1 cellular context compared by ENCODE assay signal in genomic region chr4:88823058-88823919, GRCh38.
A peak's percentile ranks its signal among the peaks of the same experiment; 100 is the strongest.
TF ChIP-seq lines count a peak whose summit lies in the region.

No MANE protein-coding gene starts in this region.

TF ChIP-seq in HepG2, 621 proteins besides CTCF, POLR2A, EP300 and RAD21 (continued from another document and continues in another):
- peak; percentile 26; the same call in 1 of the 2 replicates for TF ChIP-seq MNT (IDR thresholded peaks at IDR 0.05)
- no peak for TF ChIP-seq ZNF407 (CRISPR knock-in tag; IDR thresholded peaks at IDR 0.05; ENCODE audit: not compliant biosample characterization)
- TF ChIP-seq ZHX1 (CRISPR knock-in tag; IDR thresholded peaks at IDR 0.05; ENCODE audit: low read depth): peak; percentile 77; the same call in 1 of the 2 replicates
- TF ChIP-seq ZNF704 (CRISPR knock-in tag; IDR thresholded peaks at IDR 0.05; ENCODE audit: borderline replicate concordance): no peak
- no peak for TF ChIP-seq RFX3 (CRISPR knock-in tag; IDR thresholded peaks at IDR 0.05)
- no peak for TF ChIP-seq NFRKB (IDR thresholded peaks at IDR 0.05)
- no peak for TF ChIP-seq ZC3H13 (CRISPR knock-in tag; IDR thresholded peaks at IDR 0.05)
- no peak for TF ChIP-seq U2AF2 (IDR thresholded peaks at IDR 0.05; ENCODE audit: low read depth, low read length)
- TF ChIP-seq NRL (CRISPR knock-in tag; IDR thresholded peaks at IDR 0.05; ENCODE audit: borderline replicate concordance): no peak
- no peak for TF ChIP-seq TP53 (CRISPR knock-in tag; conservative IDR thresholded peaks at IDR 0.05)
- TF ChIP-seq ZMAT3 (CRISPR knock-in tag; conservative IDR thresholded peaks at IDR 0.05): peak; percentile 18
- TF ChIP-seq ZNF501 (CRISPR knock-in tag; IDR thresholded peaks at IDR 0.05): peak; percentile 74; the same call in 1 of the 2 replicates
- TF ChIP-seq NR2F6 (IDR thresholded peaks at IDR 0.05): peak; percentile 82
- peak; percentile 81 for TF ChIP-seq NR2F6 (CRISPR knock-in tag; IDR thresholded peaks at IDR 0.05)
- no peak for TF ChIP-seq FOXK2 (IDR thresholded peaks at IDR 0.05)
- no peak for TF ChIP-seq AGO1 (IDR thresholded peaks at IDR 0.05; ENCODE audit: low read depth, low read length, poor library complexity, severe bottlenecking)
- peak in 1 of 2 experiments; percentile 66; a peak in 1 of 4 replicates for TF ChIP-seq REST (IDR thresholded peaks at IDR 0.05; ENCODE audit: borderline replicate concordance in 1 of 2, low read depth in 1 of 2, low read length in 2 of 2)
- TF ChIP-seq KDM5B (CRISPR knock-in tag; IDR thresholded peaks at IDR 0.05; ENCODE audit: borderline replicate concordance): peak; percentile 39; the same call in 1 of the 2 replicates
- no peak for TF ChIP-seq RBM22 (optimal IDR thresholded peaks at IDR 0.05; ENCODE audit: low read length)
- no peak for TF ChIP-seq THRA (CRISPR knock-in tag; IDR thresholded peaks at IDR 0.05; ENCODE audit: borderline replicate concordance)
- TF ChIP-seq SP1 (IDR thresholded peaks at IDR 0.05): no peak
- TF ChIP-seq SP1 (CRISPR knock-in tag; IDR thresholded peaks at IDR 0.05): no peak
- no peak for TF ChIP-seq HMG20B (CRISPR knock-in tag; conservative IDR thresholded peaks at IDR 0.05)
- TF ChIP-seq SMAD9 (CRISPR knock-in tag; IDR thresholded peaks at IDR 0.05): no peak
- TF ChIP-seq TGIF2 (CRISPR knock-in tag; IDR thresholded peaks at IDR 0.05): no peak
- no peak for TF ChIP-seq ZNF143 (CRISPR knock-in tag; IDR thresholded peaks at IDR 0.05)
- TF ChIP-seq MEIS2 (CRISPR knock-in tag; IDR thresholded peaks at IDR 0.05): no peak
- no peak for TF ChIP-seq MTA3 (CRISPR knock-in tag; IDR thresholded peaks at IDR 0.05)
- TF ChIP-seq MYPOP (CRISPR knock-in tag; IDR thresholded peaks at IDR 0.05): peak; percentile 79; the same call in 1 of the 2 replicates
- no peak for TF ChIP-seq ZNF564 (CRISPR knock-in tag; IDR thresholded peaks at IDR 0.05)
- peak; percentile 50; the same call in 1 of the 2 replicates for TF ChIP-seq ZNF607 (CRISPR knock-in tag; IDR thresholded peaks at IDR 0.05; ENCODE audit: borderline replicate concordance)
- no peak for TF ChIP-seq ZNF232 (CRISPR knock-in tag; IDR thresholded peaks at IDR 0.05; ENCODE audit: borderline replicate concordance)
- peak; percentile 67 for TF ChIP-seq POLR2G (IDR thresholded peaks at IDR 0.05; ENCODE audit: low read depth, low read length)
- TF ChIP-seq MTF1 (CRISPR knock-in tag; IDR thresholded peaks at IDR 0.05): no peak
- no peak for TF ChIP-seq ZNF562 (CRISPR knock-in tag; IDR thresholded peaks at IDR 0.05; ENCODE audit: borderline replicate concordance)
- TF ChIP-seq CREBL2 (CRISPR knock-in tag; IDR thresholded peaks at IDR 0.05; ENCODE audit: borderline replicate concordance): no peak
- TF ChIP-seq ZNF225 (CRISPR knock-in tag; IDR thresholded peaks at IDR 0.05): no peak
- TF ChIP-seq HNF4G (IDR thresholded peaks at IDR 0.05; ENCODE audit: borderline replicate concordance, low read depth, low read length): no peak
- TF ChIP-seq HNF4G (CRISPR knock-in tag; IDR thresholded peaks at IDR 0.05; ENCODE audit: borderline replicate concordance, low read depth): 0 out of 2 replicates have a peak, but pooled peaks have one; percentile 51
